ENCODE assay signal across 15 cellular contexts in the genomic region with DNA sequence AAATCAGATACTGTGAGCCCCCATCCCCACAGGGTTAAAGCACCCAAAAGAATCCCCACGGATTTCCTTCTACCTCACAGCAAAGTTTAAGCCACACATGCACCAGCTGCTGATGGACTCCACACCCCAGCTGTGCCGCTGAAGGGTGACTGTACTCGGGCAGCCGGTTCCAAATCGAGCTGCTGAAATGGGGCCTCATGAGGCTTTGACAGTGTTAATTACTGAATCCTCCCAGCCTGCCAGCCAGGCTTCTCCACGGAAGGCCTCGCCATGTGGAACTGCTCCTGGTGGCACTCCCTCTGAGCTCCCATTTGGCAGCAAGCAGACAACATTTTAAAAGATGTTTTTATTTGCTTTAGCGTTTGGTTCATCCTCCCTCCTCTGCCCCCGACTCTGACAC.
DNase-seq lines count a peak whose midpoint lies in the region; ATAC-seq and TF ChIP-seq lines count a peak whose summit lies in the region.
"Had no signal": no experiment of that assay in that cellular context is flagged by ENCODE, and none has a peak within 500 bp of the region (broad histone marks: within the 10 kb centered on the region; RNA-seq: fewer than 3 reads in every experiment).

No MANE protein-coding gene starts in this region.

- H3K36me3 ChIP-seq in sigmoid colon: no peaks in the 10 kb centered on the region
- H3K36me3 ChIP-seq: BE2C, Peyer's patch had no signal

- no peak overlapping the region for H3K4me3 ChIP-seq in right cardiac atrium (ENCODE audit: low read length)
- no peak overlapping the region for H3K4me3 ChIP-seq in sigmoid colon
- H3K4me3 ChIP-seq: Peyer's patch had no signal

- in situ Hi-C loops in KBM-7 (cut with MboI; ENCODE audit: low pct_unique_long_range_greater_than_20kb, low sequenced_read_pairs): no loop called here

- intact Hi-C loops in right cardiac atrium (cut with DNase I) (no loop called here), sigmoid colon (cut with DNase I) (loop anchor here (10.0 kb wide), 1 partner anchor 56 kb away; no protein-coding TSS in a partner anchor)

- H3K9me3 ChIP-seq in right cardiac atrium (ENCODE audit: control insufficient read depth, low read length) (no peaks in the 10 kb centered on the region), sigmoid colon (no peaks in the 10 kb centered on the region)
- H3K9me3 ChIP-seq: BE2C, Peyer's patch had no signal

- H3K27me3 ChIP-seq in right cardiac atrium (ENCODE audit: control insufficient read depth, insufficient read depth): no peaks in the 10 kb centered on the region
- no peaks in the 10 kb centered on the region for H3K27me3 ChIP-seq in sigmoid colon
- H3K27me3 ChIP-seq: BE2C, Peyer's patch had no signal

- ATAC-seq in right cardiac atrium: peak; percentile 70 to 82

- TF ChIP-seq POLR2A in sigmoid colon (IDR thresholded peaks at IDR 0.05): no peak

- DNase-seq in LHCN-M2 (ENCODE audit: low read depth) (peak; percentile 12), NCI-H69 (lab: John Stamatoyannopoulos, UW) (peak; percentile 17), right cardiac atrium (peak; percentile 61 to 85 (median 79)), sigmoid colon (peak; percentile 64), KBM-7 (no peak), HPDE6-E6E7 (ENCODE audit: extremely low spot score) (no peak), SIG-M5 treated with dmso at 0.1 percent for 504 hours (lab: John Stamatoyannopoulos, UW; ENCODE audit: unreplicated experiment) (no peak)
- DNase-seq: BE2C; CD8-positive, alpha-beta memory T cell; Karpas-422; NCI-H1436; NCI-H2081 treated with DMSO at 0.1 percent for 48 hours; NCI-H748 treated with DMSO at 0.1 percent for 48 hours; Peyer's patch; SIG-M5 had no signal

- no peaks in the 10 kb centered on the region for H3K4me1 ChIP-seq in right cardiac atrium (ENCODE audit: control insufficient read depth, insufficient read depth, low read length)
- peaks cover 0 to 6% (median 0%) of the 10 kb centered on the region in 4 donors for H3K4me1 ChIP-seq in sigmoid colon
- H3K4me1 ChIP-seq: Peyer's patch had no signal

- WGBS in right cardiac atrium: 63% methylated on average over 9 of the region's 9 CpGs
- WGBS in sigmoid colon, 2 donors: 80 to 81% methylated on average over 9 of the region's 9 CpGs

- TF ChIP-seq CTCF in sigmoid colon (IDR thresholded peaks at IDR 0.05): no peak

- TF ChIP-seq EP300 in sigmoid colon (IDR thresholded peaks at IDR 0.05): no peak

- H3K27ac ChIP-seq in right cardiac atrium (ENCODE audit: low read length) (no peak overlapping the region), sigmoid colon (no peak overlapping the region)
- H3K27ac ChIP-seq: Peyer's patch had no signal

Comparison
In these comparisons a context has a peak if more than half of its experiments do, and no peak if none do; other contexts are left out.
1. DNase-seq: peak in LHCN-M2 (single experiment), NCI-H69 (single experiment), right cardiac atrium (3 of 3) and sigmoid colon (single experiment); none in KBM-7 (single experiment), HPDE6-E6E7 (single experiment) and SIG-M5 treated with dmso at 0.1 percent for 504 hours (single experiment).